17 cellular contexts compared by ENCODE assay signal in genomic region chr2:206452242-206452641, GRCh38. TPM values are rescaled to one million over a fixed set of nuclear protein-coding genes. Genes with fewer than 3 reads are reported as not detected.
DNase-seq lines count a peak whose midpoint lies in the region; ATAC-seq and TF ChIP-seq lines count a peak whose summit lies in the region.
"Had no signal": no experiment of that assay in that cellular context is flagged by ENCODE, and none has a peak within 500 bp of the region (broad histone marks: within the 10 kb centered on the region; RNA-seq: fewer than 3 reads in every experiment).

No MANE protein-coding gene starts in this region.

- H3K4me3 ChIP-seq in OCI-LY3 (ENCODE audit: low read length) (no peak overlapping the region), mammary epithelial cell (replicated peaks in 1 of 3; ENCODE audit: insufficient read depth in 1 of 3, low read depth in 2 of 3, low read length in 3 of 3) (no peak overlapping the region), trophoblast cell (ENCODE audit: low read depth, low read length) (no peak overlapping the region), aorta (ENCODE audit: low read length in 2 of 2) (no peak overlapping the region)
- H3K4me3 ChIP-seq: cardiac muscle cell had no signal

- H3K4me1 ChIP-seq in OCI-LY3 (ENCODE audit: low read length): peaks cover 46% of the 10 kb centered on the region
- H3K4me1 ChIP-seq in mammary epithelial cell (ENCODE audit: insufficient read depth, low read length): peaks cover 5% of the 10 kb centered on the region
- H3K4me1 ChIP-seq in trophoblast cell (ENCODE audit: control insufficient read depth in 1 of 2, insufficient read depth in 2 of 2, low read length in 2 of 2): no peaks in the 10 kb centered on the region
- no peaks in the 10 kb centered on the region for H3K4me1 ChIP-seq in aorta (ENCODE audit: control insufficient read depth in 1 of 2, insufficient read depth in 2 of 2, low read length in 2 of 2)

- peak; percentile 61 for ATAC-seq in GM19395 (IDR thresholded peaks at IDR 0.05; ENCODE audit: unreplicated experiment)
- ATAC-seq in HG03039 (IDR thresholded peaks at IDR 0.05; ENCODE audit: unreplicated experiment): peak; percentile 57
- ATAC-seq in aorta (ENCODE audit: low FRiP score): no peak
- ATAC-seq: stimulated activated memory B cell treated with anti-CD40 and anti-IgM and Interleukin-4, amounts not matched to agents 10 μg/mL and 1 μg/mL and 100 μg/mL, for 72 hours had no signal

- H4K20me1 ChIP-seq in OCI-LY3 (ENCODE audit: insufficient read depth, low read length) (peaks cover 4% of the 10 kb centered on the region; the same call in 1 of the 2 replicates), mammary epithelial cell (ENCODE audit: insufficient read depth, low read length) (no peaks in the 10 kb centered on the region)

- CTCF ChIA-PET in mammary epithelial cell (lab: Charles Lee; ENCODE audit: low non-redundant PET): no interaction called here

- H3K9ac ChIP-seq in OCI-LY3 (ENCODE audit: low read length): no peak overlapping the region
- H3K9ac ChIP-seq in mammary epithelial cell (ENCODE audit: insufficient read depth, low read length): no peak overlapping the region
- H3K9ac ChIP-seq in trophoblast cell (ENCODE audit: low read length): no peak overlapping the region

- H2BK120ac ChIP-seq in trophoblast cell (ENCODE audit: insufficient read depth, low read length, poor library complexity): no peak overlapping the region

- intact Hi-C loops in mammary epithelial cell (cut with micrococcal nuclease) (no loop called here), aorta (cut with DNase I) (no loop called here)

- H3K14ac ChIP-seq in trophoblast cell (ENCODE audit: low read length): no peak overlapping the region

- dilution Hi-C loops in mammary epithelial cell (cut with HindIII; ENCODE audit: low sequenced_read_pairs): no loop called here

- no peaks in the 10 kb centered on the region for H3K9me3 ChIP-seq in OCI-LY3 (ENCODE audit: insufficient read depth, low read length)
- H3K9me3 ChIP-seq in mammary epithelial cell (replicated peaks; ENCODE audit: insufficient read depth, low read length): no peaks in the 10 kb centered on the region
- no peaks in the 10 kb centered on the region for H3K9me3 ChIP-seq in trophoblast cell (ENCODE audit: insufficient read depth, low read depth, low read length)
- H3K9me3 ChIP-seq in aorta (ENCODE audit: control insufficient read depth, low read length): no peaks in the 10 kb centered on the region

- DNase-seq in EH (ENCODE audit: low read depth) (peak; percentile 6), midbrain (lab: John Stamatoyannopoulos, UW) (no peak), mammary epithelial cell (no peak), trophoblast cell (no peak), aorta (no peak)
- DNase-seq: 8988T; activated CD4-positive, alpha-beta T cell treated with anti-CD3 and anti-CD28 coated beads, Interleukin-2, amount 10 ng/mL, durations not matched to agents 24 days and 14 days; NCI-H187; NCI-H526; T-helper 2 cell had no signal

- H3K27me3 ChIP-seq in OCI-LY3 (ENCODE audit: low read depth, low read length) (no peaks in the 10 kb centered on the region), mammary epithelial cell (ENCODE audit: insufficient read depth, low read length) (no peaks in the 10 kb centered on the region), trophoblast cell (ENCODE audit: insufficient read depth, low read length) (no peaks in the 10 kb centered on the region), aorta (ENCODE audit: control insufficient read depth in 1 of 2, insufficient read depth in 2 of 2, low read length in 1 of 2) (no peaks in the 10 kb centered on the region)
- H3K27me3 ChIP-seq: cardiac muscle cell had no signal

- H4K91ac ChIP-seq in trophoblast cell (ENCODE audit: low read depth, low read length): no peak overlapping the region

- no peak overlapping the region for H2AFZ ChIP-seq in OCI-LY3 (ENCODE audit: low read depth, low read length)
- H2AFZ ChIP-seq in mammary epithelial cell (ENCODE audit: low read depth, low read length): no peak overlapping the region
- H2AFZ ChIP-seq in trophoblast cell (ENCODE audit: insufficient read depth, low read length, poor library complexity): no peak overlapping the region

- H3K4ac ChIP-seq in trophoblast cell (ENCODE audit: low read depth, low read length): no peak overlapping the region

- H3K27ac ChIP-seq in OCI-LY3 (ENCODE audit: low read length) (no peak overlapping the region), mammary epithelial cell (ENCODE audit: insufficient read depth, low read depth, low read length) (no peak overlapping the region), trophoblast cell (ENCODE audit: low read depth, low read length) (no peak overlapping the region), aorta (ENCODE audit: low read depth in 1 of 2, low read length in 2 of 2) (no peak overlapping the region)
- H3K27ac ChIP-seq: RWPE1 had no signal

- H4K8ac ChIP-seq in trophoblast cell (ENCODE audit: low read depth, low read length): no peak overlapping the region

- H3K36me3 ChIP-seq in OCI-LY3 (replicated peaks; ENCODE audit: low read depth, low read length): no peaks in the 10 kb centered on the region
- H3K36me3 ChIP-seq in mammary epithelial cell (ENCODE audit: insufficient read depth, low read length): no peaks in the 10 kb centered on the region
- no peaks in the 10 kb centered on the region for H3K36me3 ChIP-seq in trophoblast cell (ENCODE audit: control insufficient read depth in 1 of 2, insufficient read depth in 2 of 2, low read length in 2 of 2)
- H3K36me3 ChIP-seq in aorta (ENCODE audit: control insufficient read depth in 1 of 2, insufficient read depth in 2 of 2, low read length in 1 of 2): no peaks in the 10 kb centered on the region
- H3K36me3 ChIP-seq: cardiac muscle cell had no signal

- H3K23ac ChIP-seq in trophoblast cell (ENCODE audit: low read length): no peak overlapping the region

- H4K12ac ChIP-seq in trophoblast cell (ENCODE audit: low read depth, low read length): no peak overlapping the region

- no peaks in the 10 kb centered on the region for H3K79me1 ChIP-seq in trophoblast cell (ENCODE audit: low read length)

- no peak overlapping the region for H2BK5ac ChIP-seq in trophoblast cell (ENCODE audit: low read depth, low read length, poor library complexity)

- no peak overlapping the region for H2AK5ac ChIP-seq in trophoblast cell (ENCODE audit: low read length)

- no peaks in the 10 kb centered on the region for H3K79me2 ChIP-seq in OCI-LY3 (ENCODE audit: low read length)
- no peaks in the 10 kb centered on the region for H3K79me2 ChIP-seq in mammary epithelial cell (ENCODE audit: insufficient read depth, low read length)
- H3K79me2 ChIP-seq in trophoblast cell (ENCODE audit: control insufficient read depth, insufficient read depth, low read length, poor library complexity): no peaks in the 10 kb centered on the region

- TF ChIP-seq CTCF in OCI-LY3 (IDR thresholded peaks at IDR 0.05; ENCODE audit: low read depth, low read length): no peak
- TF ChIP-seq CTCF in mammary epithelial cell (conservative IDR thresholded peaks at IDR 0.05 in 1 of 2, IDR thresholded peaks at IDR 0.05 in 1 of 2; ENCODE audit: extremely low read depth in 1 of 2, insufficient read depth in 1 of 2, low read depth in 1 of 2, low read length in 2 of 2): no peak

- H2BK12ac ChIP-seq in trophoblast cell (ENCODE audit: low read length): no peak overlapping the region

- H3K4me2 ChIP-seq in OCI-LY3 (ENCODE audit: low read length): peak overlapping the region; percentile 21; the same call in 1 of the 2 replicates
- H3K4me2 ChIP-seq in mammary epithelial cell (ENCODE audit: insufficient read depth, low read depth, low read length): no peak overlapping the region
- no peak overlapping the region for H3K4me2 ChIP-seq in trophoblast cell (ENCODE audit: low read length)

- H3K18ac ChIP-seq in trophoblast cell (ENCODE audit: low read length): no peak overlapping the region

- 100% methylated on average over 1 of the region's 1 CpG for WGBS in mammary epithelial cell (ENCODE audit: low coverage, missing lambda C conversion rate)
- no CpG with 5 or more reads among the region's 1 CpG for WGBS in trophoblast cell (ENCODE audit: extremely low coverage, insufficient coverage, insufficient read length)
- WGBS in aorta, 2 donors: 52 to 70% methylated on average over 1 of the region's 1 CpG

- in situ Hi-C loops in mammary epithelial cell (cut with MboI; ENCODE audit: low sequenced_read_pairs in 2 of 2): no loop called here

- BruUV-seq in mammary epithelial cell (replicated peaks; lab: Mats Ljungman, UMichigan): no TSS peak

RNA-seq across cellular contexts. Expression of gene ADAM23, which starts 8.9 kb away (rescaled TPM):
- 10 to 100 TPM; 19.0 to 30.1 TPM for total RNA-seq in mammary epithelial cell
- 2.5 TPM for polyA plus RNA-seq in mammary epithelial cell
- polyA minus RNA-seq in mammary epithelial cell: not detected
- 0.11 and 0.14 TPM in 2 replicates for polyA plus RNA-seq in trophoblast cell (2013)
- total RNA-seq in aorta: 10 to 100 TPM in 1 of 2 donors, 1 to 10 TPM in 1; 4.2 to 11.1 TPM
- 1 to 10 TPM; 1.0 to 1.5 TPM for polyA plus RNA-seq in aorta
- polyA plus RNA-seq: CD14-positive monocyte had no signal
